ENCODE assay signal across 29 cellular contexts in the genomic region with DNA sequence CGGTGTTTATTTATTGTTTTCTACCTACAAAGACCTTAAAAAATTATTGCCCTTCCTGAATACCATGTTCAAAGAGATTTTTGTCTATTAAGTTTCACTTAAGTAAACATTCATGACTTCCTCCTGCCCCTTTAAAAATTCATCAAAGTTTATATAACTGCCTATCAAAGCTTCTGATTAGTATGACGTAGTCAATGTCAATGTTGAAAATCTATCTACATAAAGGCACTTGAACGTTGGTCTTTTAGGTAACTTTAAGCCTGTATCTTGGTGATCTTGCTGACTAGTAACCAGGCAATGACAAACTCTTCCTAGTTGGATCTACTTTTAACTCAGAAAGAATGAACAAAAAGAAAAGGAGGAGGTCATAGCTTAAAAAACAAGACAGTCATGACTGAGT.
"Had no signal": no experiment of that assay in that cellular context is flagged by ENCODE, and none has a peak within 500 bp of the region (broad histone marks: within the 10 kb centered on the region; RNA-seq: fewer than 3 reads in every experiment).

No MANE protein-coding gene starts in this region.

- H3K27me3 ChIP-seq: neural progenitor cell, ovary, stomach, thyroid gland, tibial nerve, upper lobe of left lung, vagina had no signal

- ATAC-seq: natural killer cell; psoas muscle; right cardiac atrium; sciatic nerve; stimulated activated effector memory CD8-positive, alpha-beta T cell treated with anti-CD3 and anti-CD28 coated beads, Interleukin-12 subunit alpha, Interleukin-12 subunit beta, amount 100 ng/mL, for 72 hours; stimulated activated naive B cell treated with anti-CD40 and anti-IgM and Interleukin-4, amounts not matched to agents 10 μg/mL and 1 μg/mL and 100 μg/mL, for 72 hours had no signal

- H3K36me3 Mint-ChIP-seq: stimulated activated effector memory CD8-positive, alpha-beta T cell treated with anti-CD3 and anti-CD28 coated beads, Interleukin-12 subunit alpha, Interleukin-12 subunit beta, amount 100 ng/mL, for 72 hours; stimulated activated naive B cell treated with anti-CD40 and anti-IgM and Interleukin-4, amounts not matched to agents 10 μg/mL and 1 μg/mL and 100 μg/mL, for 72 hours had no signal

- H3K27ac Mint-ChIP-seq: natural killer cell; nephron; neural progenitor cell; progenitor cell of endocrine pancreas; stimulated activated effector memory CD8-positive, alpha-beta T cell treated with anti-CD3 and anti-CD28 coated beads, Interleukin-12 subunit alpha, Interleukin-12 subunit beta, amount 100 ng/mL, for 72 hours; stimulated activated naive B cell treated with anti-CD40 and anti-IgM and Interleukin-4, amounts not matched to agents 10 μg/mL and 1 μg/mL and 100 μg/mL, for 72 hours; stimulated activated naive CD8-positive, alpha-beta T cell treated with anti-CD3 and anti-CD28 coated beads, Interleukin-15, Interleukin-2, amounts not matched to agents 100 ng/mL and 50 ng/mL, for 24 hours had no signal

- H3K4me1 ChIP-seq: neural progenitor cell, parathyroid adenoma, psoas muscle, spleen, stomach, thyroid gland, tibial nerve, upper lobe of left lung, vagina had no signal

- H3K36me3 ChIP-seq: neural progenitor cell, ovary, spleen, stomach, thoracic aorta, thyroid gland, tibial nerve, upper lobe of left lung, vagina had no signal

- H3K27me3 Mint-ChIP-seq: progenitor cell of endocrine pancreas had no signal

- H2AFZ ChIP-seq: neural progenitor cell, parathyroid adenoma had no signal

- H3K79me2 ChIP-seq: parathyroid adenoma had no signal

- H3K9ac ChIP-seq: neural progenitor cell, parathyroid adenoma had no signal

- FAIRE-seq: urothelium cell line had no signal

- DNase-seq: natural killer cell; occipital lobe; ovary; posterior cingulate gyrus; psoas muscle; right cardiac atrium; spleen; stimulated activated CD4-positive, alpha-beta T cell treated with anti-CD3 and anti-CD28 coated beads, Interleukin-12 subunit alpha, Interleukin-12 subunit beta, amount 100 ng/mL, for 4 hours; stimulated activated CD4-positive, alpha-beta T cell treated with anti-CD3 and anti-CD28 coated beads, Interleukin-2, amount 100 ng/mL, for 24 hours; stimulated activated CD4-positive, alpha-beta T cell treated with anti-CD3 and anti-CD28 coated beads, Interleukin-2, amount 100 ng/mL, for 48 hours; stimulated activated CD4-positive, alpha-beta T cell treated with anti-CD3 and anti-CD28 coated beads, Interleukin-4, amount 100 ng/mL, for 24 hours; stimulated activated naive B cell treated with anti-CD40 and anti-IgM and Interleukin-4, amounts not matched to agents 10 μg/mL and 1 μg/mL and 100 μg/mL, for 72 hours; stimulated activated naive CD4-positive, alpha-beta T cell treated with Interleukin-2 at 50 U/mL for 16 hours; stomach; thyroid gland; upper lobe of left lung had no signal

- H3K27ac ChIP-seq: neural progenitor cell, ovary, parathyroid adenoma, psoas muscle, skin epidermis, spleen, stomach, thoracic aorta, thyroid gland, tibial nerve, upper lobe of left lung, vagina had no signal

- H3K9me3 ChIP-seq: ovary, psoas muscle, thyroid gland, tibial nerve, upper lobe of left lung, vagina had no signal

- H3K4me2 ChIP-seq: neural progenitor cell, smooth muscle cell had no signal

- H3K4me1 Mint-ChIP-seq: stimulated activated naive B cell treated with anti-CD40 and anti-IgM and Interleukin-4, amounts not matched to agents 10 μg/mL and 1 μg/mL and 100 μg/mL, for 72 hours had no signal

- H3K4me3 ChIP-seq: neural progenitor cell, ovary, psoas muscle, skin epidermis, smooth muscle cell, spleen, stomach, thoracic aorta, thyroid gland, tibial nerve, upper lobe of left lung, vagina had no signal

- H3K4me3 Mint-ChIP-seq: natural killer cell; nephron; neural progenitor cell; stimulated activated effector memory CD8-positive, alpha-beta T cell treated with anti-CD3 and anti-CD28 coated beads, Interleukin-12 subunit alpha, Interleukin-12 subunit beta, amount 100 ng/mL, for 72 hours; stimulated activated naive B cell treated with anti-CD40 and anti-IgM and Interleukin-4, amounts not matched to agents 10 μg/mL and 1 μg/mL and 100 μg/mL, for 72 hours; stimulated activated naive CD8-positive, alpha-beta T cell treated with anti-CD3 and anti-CD28 coated beads, Interleukin-15, Interleukin-2, amounts not matched to agents 100 ng/mL and 50 ng/mL, for 24 hours had no signal
